In the genomic region with DNA sequence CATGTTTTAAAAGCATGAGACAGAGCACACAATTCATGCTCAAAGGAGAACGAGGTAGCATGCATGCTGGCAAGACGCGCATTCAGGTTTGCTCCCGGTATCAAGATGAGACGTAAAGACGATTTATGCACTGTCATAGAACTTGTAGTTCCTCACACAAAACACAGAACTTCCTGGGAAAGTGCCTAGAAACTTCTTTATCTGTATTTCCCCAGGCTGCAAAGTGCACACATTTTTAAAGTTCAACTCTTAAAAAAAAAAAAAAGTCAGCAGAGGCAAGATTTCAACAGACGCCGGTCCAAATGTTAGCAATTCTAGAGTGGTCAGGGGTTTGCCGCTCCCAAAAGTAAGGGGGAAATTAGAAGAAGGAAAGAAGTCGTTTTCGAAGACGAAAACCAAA, we compare ENCODE assay signal across 9 cellular contexts.
DNase-seq lines count a peak whose midpoint lies in the region; ATAC-seq and TF ChIP-seq lines count a peak whose summit lies in the region.
"Had no signal": no experiment of that assay in that cellular context is flagged by ENCODE, and none has a peak within 500 bp of the region (broad histone marks: within the 10 kb centered on the region; RNA-seq: fewer than 3 reads in every experiment).

No MANE protein-coding gene starts in this region.

- H3K4me3 ChIP-seq in ascending aorta (peak overlapping the region; percentile 14 to 62), mesenchymal stem cell (ENCODE audit: insufficient read depth in 1 of 2, low read depth in 1 of 2, low read length in 2 of 2) (peak overlapping the region in 1 of 2 experiments; percentile 60), uterus (peak overlapping the region in 1 of 2 donors; percentile 29)

- H2BK12ac ChIP-seq in mesenchymal stem cell (ENCODE audit: low read length in 2 of 2): no peak overlapping the region

- no peak overlapping the region for H2AK5ac ChIP-seq in mesenchymal stem cell (ENCODE audit: low read length, severe bottlenecking)

- no peak for DNase-seq in activated naive CD4-positive, alpha-beta T cell treated with Interleukin-2 at 50 U/mL for 16 hours
- no peak for DNase-seq in ascending aorta (ENCODE audit: low spot score in 2 of 2)
- no peak for DNase-seq in mesenchymal stem cell
- peak; percentile 21 to 23 for DNase-seq in uterus
- no peak for DNase-seq in foreskin keratinocyte
- no peak for DNase-seq in Ammon's horn (ENCODE audit: low spot score)
- no peak for DNase-seq in Calu3
- DNase-seq: NCI-H1436 had no signal

- intact Hi-C loops in ascending aorta (cut with DNase I): loop anchor here (1.0 to 10.0 kb wide), 7 partner anchors 101 to 1646 kb away; a partner anchor contains a TSS
- intact Hi-C loops in uterus (cut with DNase I; ENCODE audit: low total_unique reads): loop anchor here (10.0 kb wide), 1 partner anchor 596 kb away; no protein-coding TSS in a partner anchor
- intact Hi-C loops in Calu3 (cut with micrococcal nuclease; ENCODE audit: unreplicated experiment): loop anchor here (10.0 kb wide), 1 partner anchor 666 kb away; no protein-coding TSS in a partner anchor

- H3K18ac ChIP-seq in mesenchymal stem cell (ENCODE audit: low read depth in 1 of 2, low read length in 2 of 2): no peak overlapping the region

- no peak overlapping the region for H3K23ac ChIP-seq in mesenchymal stem cell (ENCODE audit: low read length in 2 of 2)

- CTCF ChIA-PET in Calu3 (lab: Charles Lee): interaction anchor here (1.3 to 1.5 kb wide), 3 partner anchors 11 to 303 kb away, joined by 3 to 4 read pairs (median 3); no protein-coding TSS in a partner anchor

- H3K4ac ChIP-seq in mesenchymal stem cell (ENCODE audit: low read depth in 1 of 2, low read length in 2 of 2): no peak overlapping the region

- 93% methylated on average over 12 of the region's 12 CpGs for WGBS in mesenchymal stem cell

- H3K9me3 ChIP-seq in ascending aorta (no peaks in the 10 kb centered on the region), mesenchymal stem cell (ENCODE audit: control insufficient read depth, low read length) (no peaks in the 10 kb centered on the region), uterus (no peaks in the 10 kb centered on the region)

- peaks cover 29 to 49% of the 10 kb centered on the region in 2 donors for H3K4me1 ChIP-seq in ascending aorta
- no peaks in the 10 kb centered on the region for H3K4me1 ChIP-seq in mesenchymal stem cell (ENCODE audit: control insufficient read depth, insufficient read depth, low read depth, low read length)
- H3K4me1 ChIP-seq in uterus: peaks cover 6 to 20% of the 10 kb centered on the region in 2 donors
- H3K4me1 ChIP-seq in foreskin keratinocyte: no peaks in the 10 kb centered on the region

- no peak for TF ChIP-seq POLR2A in uterus (IDR thresholded peaks at IDR 0.05)

- no peak overlapping the region for H2BK5ac ChIP-seq in mesenchymal stem cell (ENCODE audit: low read depth, low read length, poor library complexity, severe bottlenecking)

- no peaks in the 10 kb centered on the region for H3K27me3 ChIP-seq in ascending aorta
- H3K27me3 ChIP-seq in mesenchymal stem cell (ENCODE audit: control insufficient read depth in 1 of 2, insufficient read depth in 1 of 2, low read length in 2 of 2): peaks cover 0 to 4% of the 10 kb centered on the region in 2 experiments
- H3K27me3 ChIP-seq in uterus: no peaks in the 10 kb centered on the region
- H3K27me3 ChIP-seq in foreskin keratinocyte: no peaks in the 10 kb centered on the region

- H3K36me3 ChIP-seq in ascending aorta: no peaks in the 10 kb centered on the region
- H3K36me3 ChIP-seq in mesenchymal stem cell (ENCODE audit: control insufficient read depth in 1 of 2, insufficient read depth in 2 of 2, low read depth in 1 of 2, low read length in 2 of 2): no peaks in the 10 kb centered on the region
- no peaks in the 10 kb centered on the region for H3K36me3 ChIP-seq in uterus

- BruUV-seq in Calu3 (replicated peaks; lab: Mats Ljungman, UMichigan): no TSS peak

- no peaks in the 10 kb centered on the region for H3K79me1 ChIP-seq in mesenchymal stem cell (replicated peaks; ENCODE audit: low read length, poor library complexity, severe bottlenecking)

- H3K9me3 Mint-ChIP-seq in activated naive CD4-positive, alpha-beta T cell treated with anti-CD3 and anti-CD28 coated beads, Interleukin-2, amount 50 U/mL, for 24 hours: no peaks in the 10 kb centered on the region
- no peaks in the 10 kb centered on the region for H3K9me3 Mint-ChIP-seq in Calu3 (ENCODE audit: low read depth, unreplicated experiment)

- H3K4me3 Mint-ChIP-seq in activated naive CD4-positive, alpha-beta T cell treated with anti-CD3 and anti-CD28 coated beads, Interleukin-2, amount 50 U/mL, for 24 hours: peak overlapping the region; percentile 77
- H3K4me3 Mint-ChIP-seq in Calu3 (ENCODE audit: low read depth, unreplicated experiment): no peak overlapping the region

- H4K8ac ChIP-seq in mesenchymal stem cell (ENCODE audit: low read length): no peak overlapping the region

- H2BK15ac ChIP-seq in mesenchymal stem cell (ENCODE audit: low read depth, poor library complexity, severe bottlenecking): no peak overlapping the region

- H3K27ac Mint-ChIP-seq in activated naive CD4-positive, alpha-beta T cell treated with anti-CD3 and anti-CD28 coated beads, Interleukin-2, amount 50 U/mL, for 24 hours: peak overlapping the region; percentile 9
- no peak overlapping the region for H3K27ac Mint-ChIP-seq in Calu3 (ENCODE audit: unreplicated experiment)

- peak overlapping the region; percentile 82 for H3K9ac ChIP-seq in mesenchymal stem cell (ENCODE audit: low read length)

- H4K91ac ChIP-seq in mesenchymal stem cell (ENCODE audit: low read length): no peak overlapping the region

- H2AFZ ChIP-seq in mesenchymal stem cell (ENCODE audit: low read depth, low read length): no peak overlapping the region

- no peaks in the 10 kb centered on the region for H3K36me3 Mint-ChIP-seq in activated naive CD4-positive, alpha-beta T cell treated with anti-CD3 and anti-CD28 coated beads, Interleukin-2, amount 50 U/mL, for 24 hours
- no peaks in the 10 kb centered on the region for H3K36me3 Mint-ChIP-seq in Calu3 (ENCODE audit: insufficient read depth, unreplicated experiment)

- no peaks in the 10 kb centered on the region for H3K27me3 Mint-ChIP-seq in activated naive CD4-positive, alpha-beta T cell treated with anti-CD3 and anti-CD28 coated beads, Interleukin-2, amount 50 U/mL, for 24 hours
- H3K27me3 Mint-ChIP-seq in Calu3 (ENCODE audit: unreplicated experiment): peaks cover 14% of the 10 kb centered on the region

- no peak overlapping the region for H2BK120ac ChIP-seq in mesenchymal stem cell (ENCODE audit: low read depth, low read length)

- no peak for ATAC-seq in foreskin keratinocyte

- TF ChIP-seq CTCF in ascending aorta (IDR thresholded peaks at IDR 0.05): no peak
- TF ChIP-seq CTCF in uterus (IDR thresholded peaks at IDR 0.05): no peak
- TF ChIP-seq CTCF in foreskin keratinocyte (conservative IDR thresholded peaks at IDR 0.05): no peak
- TF ChIP-seq CTCF in Calu3 (IDR thresholded peaks at IDR 0.05; ENCODE audit: unreplicated experiment): no peak

- H3K14ac ChIP-seq in mesenchymal stem cell (ENCODE audit: low read length in 2 of 2): no peak overlapping the region

- no peak overlapping the region for H3K4me2 ChIP-seq in mesenchymal stem cell (ENCODE audit: low read length, poor library complexity, severe bottlenecking)

- H3K27ac ChIP-seq in ascending aorta (peak overlapping the region; percentile 91 to 94), mesenchymal stem cell (ENCODE audit: low read length, poor library complexity, severe bottlenecking) (no peak overlapping the region), uterus (peak overlapping the region; percentile 75 to 81), foreskin keratinocyte (no peak overlapping the region)

- peaks cover 12% of the 10 kb centered on the region for H3K4me1 Mint-ChIP-seq in activated naive CD4-positive, alpha-beta T cell treated with anti-CD3 and anti-CD28 coated beads, Interleukin-2, amount 50 U/mL, for 24 hours
- peaks cover 13% of the 10 kb centered on the region for H3K4me1 Mint-ChIP-seq in Calu3 (ENCODE audit: low read depth, unreplicated experiment)

Comparison
In these comparisons a context has a peak if more than half of its experiments do, and no peak if none do; other contexts are left out.
1. DNase-seq: peak in uterus (2 of 2); none in activated naive CD4-positive, alpha-beta T cell treated with Interleukin-2 at 50 U/mL for 16 hours (single experiment), ascending aorta (0 of 2), mesenchymal stem cell (single experiment), foreskin keratinocyte (0 of 2), Ammon's horn (single experiment) and Calu3 (single experiment).
2. H3K27ac ChIP-seq: peak in ascending aorta (2 of 2) and uterus (2 of 2); none in mesenchymal stem cell (single experiment) and foreskin keratinocyte (single experiment).